In the genomic region with DNA sequence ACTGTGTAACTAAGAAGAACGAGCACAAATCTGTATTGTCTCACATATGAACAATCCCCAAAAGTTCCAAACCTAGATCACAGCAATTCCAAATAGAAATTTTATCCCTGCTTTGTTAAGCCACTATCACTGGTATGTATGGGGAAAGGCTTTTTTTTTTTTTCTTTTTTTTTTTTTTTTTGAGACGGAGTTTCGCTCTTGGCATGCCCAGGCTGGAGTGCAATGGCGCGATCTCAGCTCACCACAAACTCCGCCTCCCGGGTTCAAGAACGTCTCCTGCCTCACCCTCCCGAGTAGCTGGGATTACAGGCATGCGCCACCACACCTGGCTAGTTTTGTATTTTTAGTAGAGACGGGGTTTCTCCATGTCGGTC, we compare ENCODE assay signal across 8 cellular contexts. TPM values are rescaled to one million over a fixed set of nuclear protein-coding genes. Genes with fewer than 3 reads are reported as not detected.
DNase-seq lines count a peak whose midpoint lies in the region; ATAC-seq and TF ChIP-seq lines count a peak whose summit lies in the region.
"Not testable (repeated sequence)": the region's sequence is repeated elsewhere in the genome, so short reads cannot be mapped to it uniquely, and the experiment has no call there.

No MANE protein-coding gene starts in this region.

- H4K20me1 ChIP-seq in BLaER1 = peaks cover 11% of the 10 kb centered on the region; the same call in 1 of the 2 replicates
- H4K20me1 ChIP-seq in OCI-LY1 (ENCODE audit: insufficient read depth, low read length); hepatocyte (ENCODE audit: insufficient read depth, poor library complexity, severe bottlenecking): not testable (repeated sequence)

- H3K27me3 ChIP-seq in BLaER1; OCI-LY1 (ENCODE audit: insufficient read depth, low read length); hepatocyte: not testable (repeated sequence)

- not testable (repeated sequence) for H3K9me3 Mint-ChIP-seq in natural killer cell treated with Interleukin-12 subunit alpha and Interleukin-12 subunit beta and Interleukin-15 and Interleukin-18, amount 100 ng/mL, for 72 hours; stimulated activated effector memory CD8-positive, alpha-beta T cell treated with anti-CD3 and anti-CD28 coated beads, Interleukin-12 subunit alpha, Interleukin-12 subunit beta, amount 100 ng/mL, for 72 hours

- peak overlapping the region; percentile 98 to 99 for H3K27ac Mint-ChIP-seq in natural killer cell treated with Interleukin-12 subunit alpha and Interleukin-12 subunit beta and Interleukin-15 and Interleukin-18, amount 100 ng/mL, for 72 hours
- H3K27ac Mint-ChIP-seq in stimulated activated effector memory CD8-positive, alpha-beta T cell treated with anti-CD3 and anti-CD28 coated beads, Interleukin-12 subunit alpha, Interleukin-12 subunit beta, amount 100 ng/mL, for 72 hours = peak overlapping the region; percentile 98

- H3K27me3 Mint-ChIP-seq in natural killer cell treated with Interleukin-12 subunit alpha and Interleukin-12 subunit beta and Interleukin-15 and Interleukin-18, amount 100 ng/mL, for 72 hours = not testable (repeated sequence)

- H3K79me2 ChIP-seq in OCI-LY1 (ENCODE audit: insufficient read depth, low read length) (peaks cover 27% of the 10 kb centered on the region), hepatocyte (peaks cover 45% of the 10 kb centered on the region)

- H3K4me1 Mint-ChIP-seq in natural killer cell treated with Interleukin-12 subunit alpha and Interleukin-12 subunit beta and Interleukin-15 and Interleukin-18, amount 100 ng/mL, for 72 hours (ENCODE audit: low read depth in 2 of 2) = peaks cover 35 to 46% of the 10 kb centered on the region in 2 donors
- peaks cover 47% of the 10 kb centered on the region for H3K4me1 Mint-ChIP-seq in stimulated activated effector memory CD8-positive, alpha-beta T cell treated with anti-CD3 and anti-CD28 coated beads, Interleukin-12 subunit alpha, Interleukin-12 subunit beta, amount 100 ng/mL, for 72 hours

- peak; percentile 23 for DNase-seq in activated T-cell treated with anti-CD3 and anti-CD28 coated beads for 24 hours (ENCODE audit: low read depth)
- DNase-seq in coronary artery (ENCODE audit: low spot score); hepatocyte (ENCODE audit: low spot score); natural killer cell treated with Interleukin-12 subunit alpha and Interleukin-12 subunit beta and Interleukin-15 and Interleukin-18, amount 100 ng/mL, for 72 hours (ENCODE audit: low spot score); stimulated activated effector memory CD8-positive, alpha-beta T cell treated with anti-CD3 and anti-CD28 coated beads, Interleukin-12 subunit alpha, Interleukin-12 subunit beta, amount 100 ng/mL, for 72 hours (ENCODE audit: low spot score in 2 of 2): not testable (repeated sequence)

- H3K9ac ChIP-seq in BLaER1 (peak overlapping the region; percentile 87), OCI-LY1 (ENCODE audit: low read length) (peak overlapping the region; percentile 69)

- peak in 1 of 2 donors; percentile 22 for ATAC-seq in natural killer cell treated with Interleukin-12 subunit alpha and Interleukin-12 subunit beta and Interleukin-15 and Interleukin-18, amount 100 ng/mL, for 72 hours
- not testable (repeated sequence) for ATAC-seq in stimulated activated effector memory CD8-positive, alpha-beta T cell treated with anti-CD3 and anti-CD28 coated beads, Interleukin-12 subunit alpha, Interleukin-12 subunit beta, amount 100 ng/mL, for 72 hours

- peaks cover 25% of the 10 kb centered on the region for H3K36me3 Mint-ChIP-seq in natural killer cell treated with Interleukin-12 subunit alpha and Interleukin-12 subunit beta and Interleukin-15 and Interleukin-18, amount 100 ng/mL, for 72 hours
- peaks cover 55% of the 10 kb centered on the region for H3K36me3 Mint-ChIP-seq in stimulated activated effector memory CD8-positive, alpha-beta T cell treated with anti-CD3 and anti-CD28 coated beads, Interleukin-12 subunit alpha, Interleukin-12 subunit beta, amount 100 ng/mL, for 72 hours

- H3K4me3 ChIP-seq in BLaER1 = peak overlapping the region; percentile 81
- H3K4me3 ChIP-seq in HEK293 (ENCODE audit: low read depth, low read length) = peak overlapping the region; percentile 77
- H3K4me3 ChIP-seq in OCI-LY1 (ENCODE audit: low read depth, low read length, poor library complexity, severe bottlenecking) = peak overlapping the region; percentile 99
- peak overlapping the region; percentile 77 for H3K4me3 ChIP-seq in coronary artery
- H3K4me3 ChIP-seq in hepatocyte = peak overlapping the region; percentile 74

- peak overlapping the region; percentile 98 for H3K4me3 Mint-ChIP-seq in natural killer cell treated with Interleukin-12 subunit alpha and Interleukin-12 subunit beta and Interleukin-15 and Interleukin-18, amount 100 ng/mL, for 72 hours
- peak overlapping the region; percentile 91 for H3K4me3 Mint-ChIP-seq in stimulated activated effector memory CD8-positive, alpha-beta T cell treated with anti-CD3 and anti-CD28 coated beads, Interleukin-12 subunit alpha, Interleukin-12 subunit beta, amount 100 ng/mL, for 72 hours

- H3K4me2 ChIP-seq in BLaER1 (peak overlapping the region; percentile 86), OCI-LY1 (ENCODE audit: low read length) (peak overlapping the region; percentile 73), hepatocyte (peak overlapping the region; percentile 84)

- H2AFZ ChIP-seq in OCI-LY1 (ENCODE audit: low read length) = not testable (repeated sequence)
- H2AFZ ChIP-seq in hepatocyte = peak overlapping the region; percentile 90

- H3K36me3 ChIP-seq in BLaER1 (peaks cover 25% of the 10 kb centered on the region), HEK293 (ENCODE audit: control insufficient read depth in 2 of 2, insufficient read depth in 1 of 2, low read length in 2 of 2) (peaks cover 4 to 30% of the 10 kb centered on the region in 2 experiments; a peak in 2 of 3 replicates), OCI-LY1 (ENCODE audit: insufficient read depth, low read length) (peaks cover 20% of the 10 kb centered on the region)
- H3K36me3 ChIP-seq in hepatocyte (replicated peaks; ENCODE audit: insufficient read depth, low read depth) = not testable (repeated sequence)

- not testable (repeated sequence) for TF ChIP-seq CTCF in HEK293 (tag by site-specific recombination; IDR thresholded peaks at IDR 0.05); OCI-LY1 (IDR thresholded peaks at IDR 0.05; ENCODE audit: low read length); coronary artery (IDR thresholded peaks at IDR 0.05); hepatocyte (IDR thresholded peaks at IDR 0.05; ENCODE audit: poor library complexity)

- H3K9me2 ChIP-seq in OCI-LY1 (ENCODE audit: low read depth, low read length); hepatocyte (replicated peaks; ENCODE audit: insufficient read depth): not testable (repeated sequence)

- peak overlapping the region; percentile 66 for H3K27ac ChIP-seq in BLaER1
- peak overlapping the region; percentile 56; the same call in 1 of the 2 replicates for H3K27ac ChIP-seq in HEK293 (ENCODE audit: extremely low read depth, low read depth, low read length)
- H3K27ac ChIP-seq in OCI-LY1 (ENCODE audit: low read depth, low read length, poor library complexity, severe bottlenecking) = peak overlapping the region; percentile 88
- H3K27ac ChIP-seq in coronary artery = peak overlapping the region; percentile 68 to 86
- peak overlapping the region; percentile 97 for H3K27ac ChIP-seq in hepatocyte

- H3K4me1 ChIP-seq in BLaER1 (peaks cover 22% of the 10 kb centered on the region), OCI-LY1 (ENCODE audit: insufficient read depth, low read length, severe bottlenecking) (peaks cover 21% of the 10 kb centered on the region)
- H3K4me1 ChIP-seq in HEK293 (ENCODE audit: control insufficient read depth, insufficient read depth, low read length); hepatocyte (ENCODE audit: insufficient read depth): not testable (repeated sequence)

- POLR2A ChIA-PET in HEK293 (lab: Yijun Ruan, JAX) = interaction anchor here (0.7 to 6.3 kb wide), 7 partner anchors 8 to 371 kb away, joined by 3 to 95 read pairs (median 3); partner anchors contain the start of gene DNAJA1

- H3K9me3 ChIP-seq in BLaER1; HEK293 (ENCODE audit: control insufficient read depth, insufficient read depth, low read depth, low read length); OCI-LY1 (ENCODE audit: low read length); hepatocyte (ENCODE audit: low read depth): not testable (repeated sequence)

- CTCF ChIA-PET in HEK293 (lab: Yijun Ruan, JAX) = interaction anchor here (0.6 kb wide), 1 partner anchor 161 kb away, joined by 4 read pairs; no protein-coding TSS in a partner anchor

- 16% methylated on average over 12 of the region's 12 CpGs for WGBS in hepatocyte (ENCODE audit: low lambda C conversion rate, missing lambda C conversion rate)

- H3F3A ChIP-seq in OCI-LY1 (ENCODE audit: insufficient read depth, low read length) = not testable (repeated sequence)

TF ChIP-seq in HEK293, 187 proteins besides CTCF, POLR2A, EP300 and RAD21:
- TF ChIP-seq, protein P1, sequence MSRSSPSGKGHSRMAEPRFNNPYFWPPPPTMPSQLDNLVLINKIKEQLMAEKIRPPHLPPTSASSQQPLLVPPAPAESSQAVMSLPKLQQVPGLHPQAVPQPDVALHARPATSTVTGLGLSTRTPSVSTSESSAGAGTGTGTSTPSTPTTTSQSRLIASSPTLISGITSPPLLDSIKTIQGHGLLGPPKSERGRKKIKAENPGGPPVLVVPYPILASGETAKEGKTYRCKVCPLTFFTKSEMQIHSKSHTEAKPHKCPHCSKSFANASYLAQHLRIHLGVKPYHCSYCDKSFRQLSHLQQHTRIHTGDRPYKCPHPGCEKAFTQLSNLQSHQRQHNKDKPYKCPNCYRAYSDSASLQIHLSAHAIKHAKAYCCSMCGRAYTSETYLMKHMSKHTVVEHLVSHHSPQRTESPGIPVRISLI (tag by site-specific recombination; IDR thresholded peaks at IDR 0.05) = peak; percentile 89

RNA-seq across cellular contexts. Expression of gene APTX, which starts 0.8 kb away (rescaled TPM):
- 31.2 and 40.9 TPM in 2 replicates for total RNA-seq in hepatocyte
- 31.5 and 32.6 TPM in 2 replicates for polyA plus RNA-seq in hepatocyte
- 10 to 100 TPM; 33.4 to 52.4 TPM for total RNA-seq in natural killer cell treated with Interleukin-12 subunit alpha and Interleukin-12 subunit beta and Interleukin-15 and Interleukin-18, amount 100 ng/mL, for 72 hours

RNA-seq across cellular contexts. Expression of gene DNAJA1, which starts 24.4 kb away (rescaled TPM):
- total RNA-seq in hepatocyte = 171 and 185 TPM in 2 replicates
- polyA plus RNA-seq in hepatocyte = 163 and 173 TPM in 2 replicates
- total RNA-seq in natural killer cell treated with Interleukin-12 subunit alpha and Interleukin-12 subunit beta and Interleukin-15 and Interleukin-18, amount 100 ng/mL, for 72 hours = 100 to 1,000 TPM; 219 to 220 TPM
